1 cellular context compared by ENCODE assay signal in the genomic region with DNA sequence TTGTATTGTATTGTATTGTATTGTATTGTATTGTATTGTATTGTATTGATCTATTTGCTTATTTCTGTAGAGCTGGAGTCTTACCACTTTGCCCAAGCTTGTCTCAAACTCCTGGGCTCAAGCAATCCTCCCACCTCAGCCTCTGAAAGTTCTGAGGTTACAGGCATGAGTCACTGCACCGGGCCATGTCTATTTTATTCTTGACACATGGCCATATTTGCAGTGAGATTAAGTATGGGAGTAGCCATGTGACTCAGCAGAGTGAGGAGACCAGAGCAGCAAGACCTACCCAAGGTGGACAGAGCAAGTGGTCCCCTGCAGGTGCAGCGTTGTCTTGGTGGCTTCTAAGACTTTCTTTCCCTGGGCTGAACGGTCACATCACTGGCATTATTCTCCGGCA.
TF ChIP-seq lines count a peak whose summit lies in the region.

No MANE protein-coding gene starts in this region.

TF ChIP-seq in HepG2, 621 proteins besides CTCF, POLR2A, EP300 and RAD21 (continued from another document):
- no peak for TF ChIP-seq SNAPC4 (CRISPR knock-in tag; IDR thresholded peaks at IDR 0.05)
- TF ChIP-seq ZNF430 (CRISPR knock-in tag; IDR thresholded peaks at IDR 0.05), result no peak
TF ChIP-seq in HepG2: peak in this region for 1.
